ENCODE assay signal across 1 cellular context in the genomic region with DNA sequence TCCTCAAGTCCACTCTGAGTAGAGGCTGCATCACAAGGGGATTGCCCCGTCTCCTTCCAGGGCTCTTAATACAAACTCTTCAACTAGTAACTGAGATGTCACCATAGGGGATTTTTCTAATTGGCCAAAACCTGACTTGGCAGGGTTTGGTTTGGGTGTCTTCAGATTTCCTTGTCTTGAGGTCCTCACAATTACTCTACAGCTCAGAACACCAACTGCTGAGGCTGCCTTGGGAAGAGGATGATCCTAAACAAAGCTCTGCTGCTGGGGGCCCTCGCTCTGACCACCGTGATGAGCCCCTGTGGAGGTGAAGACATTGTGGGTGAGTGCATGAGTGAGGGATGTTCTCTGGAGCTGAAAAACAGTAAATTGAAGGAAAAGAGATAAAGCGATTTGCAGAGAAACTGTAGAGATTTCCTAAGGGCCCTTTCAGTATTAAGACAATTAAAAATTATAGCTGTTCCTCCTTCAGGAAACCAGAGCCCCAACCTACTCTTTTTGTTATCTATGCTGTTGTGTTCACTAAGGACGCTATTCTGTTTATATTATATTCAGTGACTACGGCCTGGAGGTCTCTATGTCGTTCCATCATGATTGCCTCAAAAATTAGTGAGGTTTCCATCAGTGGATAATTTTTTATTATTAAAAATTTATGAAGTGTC.
TF ChIP-seq lines count a peak whose summit lies in the region.

A gene (plus strand): TSS at position 188 of the 662 bp plus-strand sequence. CDS start 53 bp downstream, at position 241.

TF ChIP-seq in SK-N-SH, 30 proteins besides CTCF, POLR2A, EP300 and RAD21 (continued from another document):
- TF ChIP-seq, protein P1, sequence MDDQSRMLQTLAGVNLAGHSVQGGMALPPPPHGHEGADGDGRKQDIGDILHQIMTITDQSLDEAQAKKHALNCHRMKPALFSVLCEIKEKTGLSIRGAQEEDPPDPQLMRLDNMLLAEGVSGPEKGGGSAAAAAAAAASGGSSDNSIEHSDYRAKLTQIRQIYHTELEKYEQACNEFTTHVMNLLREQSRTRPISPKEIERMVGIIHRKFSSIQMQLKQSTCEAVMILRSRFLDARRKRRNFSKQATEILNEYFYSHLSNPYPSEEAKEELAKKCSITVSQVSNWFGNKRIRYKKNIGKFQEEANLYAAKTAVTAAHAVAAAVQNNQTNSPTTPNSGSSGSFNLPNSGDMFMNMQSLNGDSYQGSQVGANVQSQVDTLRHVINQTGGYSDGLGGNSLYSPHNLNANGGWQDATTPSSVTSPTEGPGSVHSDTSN (IDR thresholded peaks at IDR 0.05) = no peak
- TF ChIP-seq MXI1 (IDR thresholded peaks at IDR 0.05; ENCODE audit: low read depth, low read length) (no peak), NRF1 (IDR thresholded peaks at IDR 0.05; ENCODE audit: low read depth, low read length) (no peak), CHD2 (IDR thresholded peaks at IDR 0.05; ENCODE audit: low read length, partially characterized antibody) (no peak), SIN3A (IDR thresholded peaks at IDR 0.05; ENCODE audit: borderline replicate concordance, low read depth, low read length) (no peak), SMC3 (IDR thresholded peaks at IDR 0.05; ENCODE audit: low read depth, low read length) (no peak), FOSL2 (IDR thresholded peaks at IDR 0.05; ENCODE audit: borderline replicate concordance, low read depth) (no peak)
- TF ChIP-seq, protein P2, sequence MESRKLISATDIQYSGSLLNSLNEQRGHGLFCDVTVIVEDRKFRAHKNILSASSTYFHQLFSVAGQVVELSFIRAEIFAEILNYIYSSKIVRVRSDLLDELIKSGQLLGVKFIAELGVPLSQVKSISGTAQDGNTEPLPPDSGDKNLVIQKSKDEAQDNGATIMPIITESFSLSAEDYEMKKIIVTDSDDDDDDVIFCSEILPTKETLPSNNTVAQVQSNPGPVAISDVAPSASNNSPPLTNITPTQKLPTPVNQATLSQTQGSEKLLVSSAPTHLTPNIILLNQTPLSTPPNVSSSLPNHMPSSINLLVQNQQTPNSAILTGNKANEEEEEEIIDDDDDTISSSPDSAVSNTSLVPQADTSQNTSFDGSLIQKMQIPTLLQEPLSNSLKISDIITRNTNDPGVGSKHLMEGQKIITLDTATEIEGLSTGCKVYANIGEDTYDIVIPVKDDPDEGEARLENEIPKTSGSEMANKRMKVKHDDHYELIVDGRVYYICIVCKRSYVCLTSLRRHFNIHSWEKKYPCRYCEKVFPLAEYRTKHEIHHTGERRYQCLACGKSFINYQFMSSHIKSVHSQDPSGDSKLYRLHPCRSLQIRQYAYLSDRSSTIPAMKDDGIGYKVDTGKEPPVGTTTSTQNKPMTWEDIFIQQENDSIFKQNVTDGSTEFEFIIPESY (IDR thresholded peaks at IDR 0.05; ENCODE audit: borderline replicate concordance, low read depth) = no peak
TF ChIP-seq in SK-N-SH: peak in this region for 0.
